ENCODE assay signal across 13 cellular contexts in the genomic region with DNA sequence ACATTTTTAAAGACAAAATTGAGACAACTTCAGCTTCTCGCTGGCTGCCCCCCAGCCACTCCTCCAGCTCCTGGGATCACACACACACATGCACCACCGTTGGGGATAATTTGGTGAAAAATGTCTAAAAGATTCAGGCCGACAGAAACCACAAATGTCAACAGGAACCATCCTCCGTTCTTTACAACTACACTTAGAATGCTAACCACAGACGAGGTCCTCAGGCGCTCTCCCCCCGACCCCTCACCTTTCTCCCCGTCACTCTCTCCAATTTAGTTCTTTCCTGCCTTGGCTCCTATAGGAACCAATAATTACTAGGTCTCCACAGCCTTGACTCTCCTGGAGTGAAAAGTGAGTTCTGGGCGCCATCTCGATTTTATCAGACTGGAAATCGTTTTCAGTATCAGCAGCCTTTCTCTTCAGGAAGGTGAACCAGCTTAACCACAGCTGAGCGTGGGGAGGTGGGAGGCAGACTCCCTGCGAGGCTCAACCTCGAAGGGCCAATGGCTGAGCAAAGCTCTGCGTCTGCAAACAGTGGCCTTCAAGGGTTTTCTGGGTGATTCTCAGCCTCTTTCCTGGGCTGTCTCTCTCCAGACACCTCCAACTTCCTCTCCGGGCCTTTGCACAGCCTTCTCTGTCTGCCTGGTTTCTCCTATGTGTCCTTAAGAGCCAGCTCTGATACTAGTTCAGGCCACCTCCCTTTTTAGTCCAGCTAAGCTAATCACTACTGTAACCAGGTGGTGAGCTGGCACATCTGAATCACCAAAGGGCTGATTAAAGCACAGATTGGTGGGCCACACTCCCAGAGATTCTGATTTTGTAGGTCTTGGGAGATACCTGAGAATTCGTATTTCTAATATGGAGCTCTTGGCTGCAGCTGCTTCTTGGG.
DNase-seq lines count a peak whose midpoint lies in the region; ATAC-seq and TF ChIP-seq lines count a peak whose summit lies in the region.
"Had no signal": no experiment of that assay in that cellular context is flagged by ENCODE, and none has a peak within 500 bp of the region (broad histone marks: within the 10 kb centered on the region; RNA-seq: fewer than 3 reads in every experiment).

No MANE protein-coding gene starts in this region.

- peaks cover 28 to 57% (median 37%) of the 10 kb centered on the region in 4 donors for H3K4me1 Mint-ChIP-seq in CD4-positive, alpha-beta memory T cell
- H3K4me1 Mint-ChIP-seq in nephron = peaks cover 68% of the 10 kb centered on the region
- peaks cover 6 to 21% of the 10 kb centered on the region in 2 donors for H3K4me1 Mint-ChIP-seq in stimulated activated naive B cell treated with anti-CD40 and anti-IgM and Interleukin-4, amounts not matched to agents 10 μg/mL and 1 μg/mL and 100 μg/mL, for 72 hours

- CTCF ChIA-PET in CD4-positive, alpha-beta memory T cell (lab: Charles Lee; ENCODE audit: partially characterized antibody) = interaction anchor here (0.6 to 1.7 kb wide), 5 partner anchors 10 to 459 kb away, joined by 3 to 9 read pairs (median 3); no protein-coding TSS in a partner anchor

- intact Hi-C loops in CD4-positive, alpha-beta memory T cell (cut with micrococcal nuclease) = no loop called here

- peaks cover 47% of the 10 kb centered on the region for H3K4me1 ChIP-seq in CD4-positive, alpha-beta memory T cell (ENCODE audit: insufficient read depth, low read length)

- peaks cover 0 to 2% (median 0%) of the 10 kb centered on the region in 8 donors for H3K9me3 Mint-ChIP-seq in CD4-positive, alpha-beta memory T cell
- H3K9me3 Mint-ChIP-seq in nephron = no peaks in the 10 kb centered on the region
- peaks cover 0 to 1% of the 10 kb centered on the region in 2 donors for H3K9me3 Mint-ChIP-seq in stimulated activated naive B cell treated with anti-CD40 and anti-IgM and Interleukin-4, amounts not matched to agents 10 μg/mL and 1 μg/mL and 100 μg/mL, for 72 hours

- H3K4me3 Mint-ChIP-seq in CD4-positive, alpha-beta memory T cell = peak overlapping the region; percentile 72 to 90 (median 86)
- no peak overlapping the region for H3K4me3 Mint-ChIP-seq in nephron
- H3K4me3 Mint-ChIP-seq in stimulated activated naive B cell treated with anti-CD40 and anti-IgM and Interleukin-4, amounts not matched to agents 10 μg/mL and 1 μg/mL and 100 μg/mL, for 72 hours = no peak overlapping the region

- POLR2A ChIA-PET in CD4-positive, alpha-beta memory T cell (lab: Charles Lee; ENCODE audit: partially characterized antibody) = interaction anchor here (0.5 to 1.8 kb wide), 5 partner anchors 11 to 115 kb away, joined by 3 to 4 read pairs (median 3); a partner anchor contains a TSS

- H3K27ac ChIP-seq in CD4-positive, alpha-beta memory T cell (ENCODE audit: low read depth, low read length) = peak overlapping the region; percentile 20
- H3K27ac ChIP-seq: cardiac muscle cell had no signal

- TF ChIP-seq CTCF in nephron (IDR thresholded peaks at IDR 0.05; ENCODE audit: unreplicated experiment in 3 of 3) = no peak

- peak; percentile 24 to 74 (median 37) for DNase-seq in CD4-positive, alpha-beta memory T cell
- DNase-seq in T-helper 2 cell = peak in 3 of 5 experiments; percentile 14 to 78 (median 60)
- DNase-seq in activated effector memory CD4-positive, alpha-beta T cell treated with anti-CD3 and anti-CD28 coated beads, Interleukin-2, amount 50 U/mL, for 16 hours = peak; percentile 71
- no peak for DNase-seq in SHP77 treated with DMSO at 0.1 percent for 48 hours (lab: John Stamatoyannopoulos, UW)
- DNase-seq in stimulated activated naive B cell treated with anti-CD40 and anti-IgM and Interleukin-4, amounts not matched to agents 10 μg/mL and 1 μg/mL and 100 μg/mL, for 72 hours = no peak
- no peak for DNase-seq in GM19238 (ENCODE audit: insufficient read length, low spot score)
- DNase-seq in HuH-7 (ENCODE audit: low spot score) = no peak
- DNase-seq: activated CD8-positive, alpha-beta memory T cell treated with anti-CD3 and anti-CD28 coated beads, Interleukin-2, amount 50 U/mL, for 4 hours; AML-193; erythroblast; GF-D8 had no signal

- peaks cover 0 to 3% of the 10 kb centered on the region in 2 donors for H3K27me3 Mint-ChIP-seq in CD4-positive, alpha-beta memory T cell
- peaks cover 14% of the 10 kb centered on the region for H3K27me3 Mint-ChIP-seq in nephron (ENCODE audit: low read depth)
- peaks cover 3 to 7% of the 10 kb centered on the region in 2 donors for H3K27me3 Mint-ChIP-seq in stimulated activated naive B cell treated with anti-CD40 and anti-IgM and Interleukin-4, amounts not matched to agents 10 μg/mL and 1 μg/mL and 100 μg/mL, for 72 hours

- H3K27ac Mint-ChIP-seq in CD4-positive, alpha-beta memory T cell = peak overlapping the region; percentile 91 to 99 (median 97)
- H3K27ac Mint-ChIP-seq in nephron = peak overlapping the region; percentile 55 to 80 (median 77)
- H3K27ac Mint-ChIP-seq in stimulated activated naive B cell treated with anti-CD40 and anti-IgM and Interleukin-4, amounts not matched to agents 10 μg/mL and 1 μg/mL and 100 μg/mL, for 72 hours = no peak overlapping the region

- no peak overlapping the region for H3K4me3 ChIP-seq in CD4-positive, alpha-beta memory T cell (ENCODE audit: low read length in 2 of 2)
- H3K4me3 ChIP-seq: cardiac muscle cell had no signal

- no peaks in the 10 kb centered on the region for H3K9me3 ChIP-seq in CD4-positive, alpha-beta memory T cell (ENCODE audit: control insufficient read depth in 1 of 2, low read length in 2 of 2)

- ATAC-seq in stimulated activated naive B cell treated with anti-CD40 and anti-IgM and Interleukin-4, amounts not matched to agents 10 μg/mL and 1 μg/mL and 100 μg/mL, for 72 hours (replicated peaks) = no peak

- no peaks in the 10 kb centered on the region for H3K36me3 ChIP-seq in CD4-positive, alpha-beta memory T cell (ENCODE audit: insufficient read depth, low read length)
- H3K36me3 ChIP-seq: cardiac muscle cell had no signal

- H3K36me3 Mint-ChIP-seq in CD4-positive, alpha-beta memory T cell = no peaks in the 10 kb centered on the region
- H3K36me3 Mint-ChIP-seq in nephron (ENCODE audit: low read depth) = no peaks in the 10 kb centered on the region
- H3K36me3 Mint-ChIP-seq in stimulated activated naive B cell treated with anti-CD40 and anti-IgM and Interleukin-4, amounts not matched to agents 10 μg/mL and 1 μg/mL and 100 μg/mL, for 72 hours = no peaks in the 10 kb centered on the region

- H3K27me3 ChIP-seq in CD4-positive, alpha-beta memory T cell (ENCODE audit: insufficient read depth, low read length) = no peaks in the 10 kb centered on the region
- H3K27me3 ChIP-seq: cardiac muscle cell had no signal

Comparison
In these comparisons a context has a peak if more than half of its experiments do, and no peak if none do; other contexts are left out.
1. DNase-seq: peak in CD4-positive, alpha-beta memory T cell (5 of 5), T-helper 2 cell (3 of 5) and activated effector memory CD4-positive, alpha-beta T cell treated with anti-CD3 and anti-CD28 coated beads, Interleukin-2, amount 50 U/mL, for 16 hours (single experiment); none in SHP77 treated with DMSO at 0.1 percent for 48 hours (single experiment), stimulated activated naive B cell treated with anti-CD40 and anti-IgM and Interleukin-4, amounts not matched to agents 10 μg/mL and 1 μg/mL and 100 μg/mL, for 72 hours (single experiment), GM19238 (single experiment) and HuH-7 (single experiment).
2. H3K4me3 Mint-ChIP-seq: peak in CD4-positive, alpha-beta memory T cell (8 of 8); none in nephron (0 of 3) and stimulated activated naive B cell treated with anti-CD40 and anti-IgM and Interleukin-4, amounts not matched to agents 10 μg/mL and 1 μg/mL and 100 μg/mL, for 72 hours (0 of 2).